Comparison of ENCODE assay signal across 8 cellular contexts in genomic region chr1:145823565-145824498, GRCh38. TPM values are rescaled to one million over a fixed set of nuclear protein-coding genes. Genes with fewer than 3 reads are reported as not detected.
A peak's percentile ranks its signal among the peaks of the same experiment; 100 is the strongest.
DNase-seq lines count a peak whose midpoint lies in the region; ATAC-seq, FAIRE-seq and TF ChIP-seq lines count a peak whose summit lies in the region.

Gene POLR3C (plus strand): TSS chr1:145824200. CDS start chr1:145825777, 1,577 bp downstream.
Gene RNF115 (minus strand): TSS chr1:145824095. CDS start chr1:145823873, 222 bp downstream.

- DNase-seq in AG20443 (ENCODE audit: low spot score) (peak; percentile 95), NCI-H510A (lab: John Stamatoyannopoulos, UW) (peak; percentile 94), cerebellar nuclear complex (lab: John Stamatoyannopoulos, UW) (peak; percentile 66 to 71), kidney (peak; percentile 97)
- DNase-seq in activated CD4-positive, alpha-beta T cell treated with anti-CD3 and anti-CD28 coated beads for 1 hour: peak; percentile 83
- DNase-seq in stimulated activated CD4-positive, alpha-beta T cell treated with anti-CD3 and anti-CD28 coated beads, Interleukin-15, amount 100 ng/mL, for 24 hours: peak; percentile 90

- peak within 1 kb of the TSS; percentile 73 to 97 for H3K4me3 ChIP-seq in kidney (ENCODE audit: low read length in 2 of 2)

- peaks cover 19 to 23% of the 10 kb centered on the region in 2 donors for H3K36me3 ChIP-seq in kidney (ENCODE audit: control insufficient read depth in 1 of 2, insufficient read depth in 2 of 2, low read length in 2 of 2)

- H3K9me3 ChIP-seq in kidney (ENCODE audit: control insufficient read depth in 1 of 2, low read length in 2 of 2): no peaks in the 10 kb centered on the region

- H3K27ac ChIP-seq in kidney (ENCODE audit: low read depth in 2 of 2, low read length in 2 of 2): peak within 1 kb of the TSS; percentile 83 to 85

- no peak for TF ChIP-seq CTCF in kidney (IDR thresholded peaks at IDR 0.05; ENCODE audit: borderline replicate concordance, extremely low read depth, insufficient read depth)

- intact Hi-C loops in kidney (cut with DNase I): no loop called here

- H3K4me1 ChIP-seq in kidney (ENCODE audit: control insufficient read depth in 1 of 2, insufficient read depth in 1 of 2, low read depth in 1 of 2, low read length in 2 of 2): no peaks in the 10 kb centered on the region

- TF ChIP-seq POLR2A in GM19193 (IDR thresholded peaks at IDR 0.05; ENCODE audit: extremely low read depth, insufficient read depth, insufficient read length): peak; percentile 80

- ATAC-seq in HG03432 (IDR thresholded peaks at IDR 0.05; ENCODE audit: unreplicated experiment): peak; percentile 91

- peak within 1 kb of the TSS; percentile 12 to 84 for H3K9ac ChIP-seq in kidney (ENCODE audit: low read length in 2 of 2)

- no peak for FAIRE-seq in kidney (lab: Jason Lieb, UNC)

RNA-seq across cellular contexts. Expression of gene POLR3C, which starts in this region (rescaled TPM):
- 30.0 TPM for total RNA-seq in kidney
- 16.1 TPM for polyA plus RNA-seq in kidney (ENCODE audit: insufficient read depth, low read depth, low replicate concordance)

RNA-seq across cellular contexts. Expression of gene RNF115, which starts in this region (rescaled TPM):
- total RNA-seq in kidney: 18.0 TPM
- 12.3 TPM for polyA plus RNA-seq in kidney (ENCODE audit: insufficient read depth, low read depth, low replicate concordance)

Comparison
In these comparisons a context has a peak if more than half of its experiments do, and no peak if none do; other contexts are left out.
1. Peak in every context shown above with its lines: DNase-seq, ATAC-seq, H3K4me3 ChIP-seq and H3K27ac ChIP-seq.